Comparison of ENCODE assay signal across 9 cellular contexts in genomic region chr6:44262467-44263356, GRCh38. TPM values are rescaled to one million over a fixed set of nuclear protein-coding genes. Genes with fewer than 3 reads are reported as not detected.
DNase-seq lines count a peak whose midpoint lies in the region; ATAC-seq, FAIRE-seq and TF ChIP-seq lines count a peak whose summit lies in the region.
"Had no signal": no experiment of that assay in that cellular context is flagged by ENCODE, and none has a peak within 500 bp of the region (broad histone marks: within the 10 kb centered on the region; RNA-seq: fewer than 3 reads in every experiment).

No MANE protein-coding gene starts in this region.

- peak overlapping the region; percentile 85; the same call in 1 of the 2 replicates for H3K27ac Mint-ChIP-seq in GM23338

- H3K4me1 ChIP-seq in A549 (peaks cover 27% of the 10 kb centered on the region), GM23338 (ENCODE audit: insufficient read depth) (peaks cover 17% of the 10 kb centered on the region), body of pancreas (peaks cover 40% of the 10 kb centered on the region), mucosa of rectum (ENCODE audit: control insufficient read depth in 2 of 2, insufficient read depth in 2 of 2, low read length in 2 of 2) (peaks cover 28 to 39% of the 10 kb centered on the region in 2 donors)

- intact Hi-C loops in body of pancreas (cut with DNase I): no loop called here

- no peaks in the 10 kb centered on the region for H3K9me2 ChIP-seq in GM23338 (ENCODE audit: insufficient read depth)

- H2AFZ ChIP-seq in GM23338: no peak overlapping the region

- H3F3A ChIP-seq in GM23338 (replicated peaks; ENCODE audit: low read depth): 0 out of 2 replicates have a peak, but pooled peaks cover 8% of the 10 kb centered on the region

- peak overlapping the region; percentile 86 for H3K4me3 Mint-ChIP-seq in GM23338

- WGBS in A549 (ENCODE audit: missing lambda C conversion rate): 57% methylated on average over 7 of the region's 7 CpGs
- WGBS in body of pancreas, 2 donors: 59% methylated on average over 6 to 7 of the region's 7 CpGs

- H3K27ac ChIP-seq in A549 (peak overlapping the region; percentile 81 to 90; a peak in 5 of 6 replicates), GM23338 (ENCODE audit: low read depth) (no peak overlapping the region), body of pancreas (peak overlapping the region in 3 of 4 donors; percentile 83 to 90 (median 87)), mucosa of rectum (ENCODE audit: low read depth in 2 of 2, low read length in 2 of 2) (peak overlapping the region in 1 of 2 donors; percentile 79)

- peaks cover 5% of the 10 kb centered on the region; the same call in 1 of the 2 replicates for H3K27me3 ChIP-seq in GM23338 (ENCODE audit: insufficient read depth)
- H3K27me3 ChIP-seq in body of pancreas: no peaks in the 10 kb centered on the region
- H3K27me3 ChIP-seq in mucosa of rectum (ENCODE audit: control insufficient read depth in 2 of 2, insufficient read depth in 2 of 2, low read length in 2 of 2): no peaks in the 10 kb centered on the region

- ATAC-seq in A549 (no peak), GM23338 (no peak), body of pancreas (no peak), GM21515 (IDR thresholded peaks at IDR 0.05; ENCODE audit: unreplicated experiment) (no peak), GM19023 (IDR thresholded peaks at IDR 0.05; ENCODE audit: unreplicated experiment) (no peak), GM21786 (IDR thresholded peaks at IDR 0.05; ENCODE audit: unreplicated experiment) (no peak)

- H3K9me3 ChIP-seq in A549: no peaks in the 10 kb centered on the region
- H3K9me3 ChIP-seq in body of pancreas: no peaks in the 10 kb centered on the region
- no peaks in the 10 kb centered on the region for H3K9me3 ChIP-seq in mucosa of rectum (ENCODE audit: control insufficient read depth in 2 of 2, low read length in 2 of 2)

- CTCF ChIA-PET in A549 (lab: Yijun Ruan, JAX): interaction anchor here (1.0 to 2.7 kb wide), 6 partner anchors 9 to 166 kb away, joined by 3 to 13 read pairs (median 4); no protein-coding TSS in a partner anchor

- no peak for TF ChIP-seq POLR2A in A549 (IDR thresholded peaks at IDR 0.05; ENCODE audit: low read length)
- TF ChIP-seq POLR2A in body of pancreas (IDR thresholded peaks at IDR 0.05): no peak

- peaks cover 9% of the 10 kb centered on the region; the same call in 1 of the 2 replicates for H3K79me2 ChIP-seq in GM23338 (replicated peaks; ENCODE audit: insufficient read depth)

- H3K4me1 Mint-ChIP-seq in GM23338: peaks cover 40% of the 10 kb centered on the region

- no peak for TF ChIP-seq RAD21 in A549 (conservative IDR thresholded peaks at IDR 0.05 in 1 of 2, IDR thresholded peaks at IDR 0.05 in 1 of 2)

- no peak for TF ChIP-seq CTCF in A549 (IDR thresholded peaks at IDR 0.05)
- TF ChIP-seq CTCF in GM23338 (conservative IDR thresholded peaks at IDR 0.05; ENCODE audit: low read depth in 2 of 2): no peak
- TF ChIP-seq CTCF in body of pancreas (IDR thresholded peaks at IDR 0.05): no peak

- peaks cover 6% of the 10 kb centered on the region; the same call in 1 of the 2 replicates for H4K20me1 ChIP-seq in GM23338 (replicated peaks; ENCODE audit: insufficient read depth)

- POLR2A ChIA-PET in A549 (lab: Yijun Ruan, JAX): interaction anchor here (0.6 kb wide), 1 partner anchor 16 kb away, joined by 3 read pairs; the partner anchor contains the start of gene HSP90AB1

- peaks cover 1% of the 10 kb centered on the region; the same call in 1 of the 3 replicates for H3K9me3 Mint-ChIP-seq in GM23338

- peak overlapping the region; percentile 81 to 88 for H3K9ac ChIP-seq in mucosa of rectum (ENCODE audit: low read depth in 1 of 2, low read length in 2 of 2)

- H3K4me2 ChIP-seq in A549 (peak overlapping the region; percentile 97), GM23338 (peak overlapping the region; percentile 98)

- H3K36me3 Mint-ChIP-seq in GM23338 (ENCODE audit: low read depth): peaks cover 19% of the 10 kb centered on the region

- peaks cover 27% of the 10 kb centered on the region for H3K27me3 Mint-ChIP-seq in GM23338 (ENCODE audit: insufficient read depth, low read depth, poor library complexity)

- H3K36me3 ChIP-seq in GM23338 (ENCODE audit: insufficient read depth) (no peaks in the 10 kb centered on the region), body of pancreas (replicated peaks in 1 of 2; ENCODE audit: insufficient read depth in 1 of 2, low read depth in 2 of 2) (no peaks in the 10 kb centered on the region), mucosa of rectum (ENCODE audit: control insufficient read depth in 2 of 2, insufficient read depth in 2 of 2, low read length in 2 of 2) (peaks cover 7 to 19% of the 10 kb centered on the region in 2 donors)

- no peak for DNase-seq in A549 (ENCODE audit: low read depth in 1 of 2, low spot score in 1 of 2)
- DNase-seq in GM23338 (ENCODE audit: low spot score): no peak
- no peak for DNase-seq in body of pancreas
- DNase-seq in NCI-H146 treated with DMSO at 0.1 percent for 48 hours (lab: John Stamatoyannopoulos, UW; ENCODE audit: unreplicated experiment): no peak

- TF ChIP-seq EP300 in A549 (IDR thresholded peaks at IDR 0.05): no peak

- H3K4me3 ChIP-seq in A549: peak overlapping the region; percentile 81; the same call in 1 of the 3 replicates
- H3K4me3 ChIP-seq in GM23338: peak overlapping the region; percentile 88
- no peak overlapping the region for H3K4me3 ChIP-seq in body of pancreas
- H3K4me3 ChIP-seq in mucosa of rectum (ENCODE audit: low read length in 2 of 2): peak overlapping the region; percentile 80 to 87

- no peak for FAIRE-seq in A549 (lab: Jason Lieb, UNC)
- FAIRE-seq: colon had no signal

TF ChIP-seq in A549, 52 proteins besides CTCF, POLR2A, EP300 and RAD21 (continues in another document):
- TF ChIP-seq SMC3 (IDR thresholded peaks at IDR 0.05): no peak
- TF ChIP-seq TFCP2L1 (CRISPR knock-in tag; IDR thresholded peaks at IDR 0.05): no peak
- TF ChIP-seq CHD4 (IDR thresholded peaks at IDR 0.05; ENCODE audit: borderline replicate concordance): no peak
- TF ChIP-seq CEBPB (IDR thresholded peaks at IDR 0.05): no peak

TF ChIP-seq in GM23338, 12 proteins besides CTCF, POLR2A, EP300 and RAD21 (continues in another document):
- TF ChIP-seq NANOG (IDR thresholded peaks at IDR 0.05; ENCODE audit: borderline replicate concordance): no peak
- no peak for TF ChIP-seq ZNF114 (CRISPR knock-in tag; IDR thresholded peaks at IDR 0.05)
- no peak for TF ChIP-seq ZNF331 (CRISPR knock-in tag; IDR thresholded peaks at IDR 0.05; ENCODE audit: low read depth)
- TF ChIP-seq JUNB (IDR thresholded peaks at IDR 0.05; ENCODE audit: unreplicated experiment): no peak
- TF ChIP-seq POLR2AphosphoS5 (IDR thresholded peaks at IDR 0.05; ENCODE audit: low read depth): no peak

RNA-seq across cellular contexts. Expression of gene NFKBIE, which starts 2.6 kb away (rescaled TPM):
- polyA plus RNA-seq in A549 (2011; rRNA removed) (6.2 and 6.3 TPM in 2 replicates), A549 (2017; fragmentation: RNase III; extraction: RNeasy Plus Mini Kit Qiagen cat#74134 plus additional on column Dnase treatment) (5.6 to 9.1 TPM (median 6.0 TPM) in 3 replicates), GM23338 (2016; fragmentation: Nextera tagmentation; extraction: Ambion mirVana) (12.8 and 14.6 TPM in 2 replicates)
- polyA plus RNA-seq in A549 (2012; cell fraction: cytosol; rRNA removed): 8.2 and 10.8 TPM in 2 replicates
- polyA plus RNA-seq in A549 (2012; cell fraction: nucleus; rRNA removed): 13.6 and 19.5 TPM in 2 replicates
- 2.8 and 4.1 TPM in 2 replicates for polyA minus RNA-seq in A549 (2011; rRNA and poly(A)+ RNA removed)
- 19.8 and 25.9 TPM in 2 replicates for total RNA-seq in GM23338 (2014; rRNA removed; shearing (Covaris generic))
- 10 to 100 TPM; 18.9 to 68.6 TPM for total RNA-seq in body of pancreas

RNA-seq across cellular contexts. Expression of gene SLC35B2, which starts 5.4 kb away (rescaled TPM):
- polyA plus RNA-seq in A549 (2011; rRNA removed) (44.5 and 61.4 TPM in 2 replicates), A549 (2017; fragmentation: RNase III; extraction: RNeasy Plus Mini Kit Qiagen cat#74134 plus additional on column Dnase treatment) (38.7 to 45.6 TPM (median 45.5 TPM) in 3 replicates), GM23338 (2016; fragmentation: Nextera tagmentation; extraction: Ambion mirVana) (14.0 and 14.7 TPM in 2 replicates)
- polyA plus RNA-seq in A549 (2012; cell fraction: cytosol; rRNA removed): 56.6 and 84.2 TPM in 2 replicates
- 60.0 and 63.0 TPM in 2 replicates for polyA plus RNA-seq in A549 (2012; cell fraction: nucleus; rRNA removed)
- polyA minus RNA-seq in A549 (2011; rRNA and poly(A)+ RNA removed): 44.0 and 52.2 TPM in 2 replicates
- 30.5 and 30.9 TPM in 2 replicates for total RNA-seq in GM23338 (2014; rRNA removed; shearing (Covaris generic))
- 10 to 100 TPM; 31.1 to 33.9 TPM for total RNA-seq in body of pancreas

RNA-seq across cellular contexts. Expression of gene TMEM151B, which starts 7.5 kb away (rescaled TPM):
- 0.01 TPM in 1 of 2 replicates, not detected in the other for polyA plus RNA-seq in A549 (2011; rRNA removed)
- polyA plus RNA-seq in A549 (2012; cell fraction: cytosol; rRNA removed): 0.01 TPM in 2 replicates
- 0.02 and 0.04 TPM in 2 replicates for polyA plus RNA-seq in A549 (2012; cell fraction: nucleus; rRNA removed)
- polyA plus RNA-seq in A549 (2017; fragmentation: RNase III; extraction: RNeasy Plus Mini Kit Qiagen cat#74134 plus additional on column Dnase treatment): 0.01 to 0.03 TPM in 2 of 3 replicates, not detected in the other
- not detected in 2 replicates for polyA minus RNA-seq in A549 (2011; rRNA and poly(A)+ RNA removed)
- 11.5 and 14.6 TPM in 2 replicates for total RNA-seq in GM23338 (2014; rRNA removed; shearing (Covaris generic))
- polyA plus RNA-seq in GM23338 (2016; fragmentation: Nextera tagmentation; extraction: Ambion mirVana): 0.91 and 1.5 TPM in 2 replicates
- total RNA-seq in body of pancreas: under 1 TPM; under 0.01 to 0.66 TPM

RNA-seq across cellular contexts. Expression of gene HSP90AB1, which starts 15.8 kb away (rescaled TPM):
- polyA plus RNA-seq in A549 (2011; rRNA removed): 1,080 and 1,155 TPM in 2 replicates
- polyA plus RNA-seq in A549 (2012; cell fraction: cytosol; rRNA removed): 735 and 808 TPM in 2 replicates
- 712 and 1,059 TPM in 2 replicates for polyA plus RNA-seq in A549 (2012; cell fraction: nucleus; rRNA removed)
- 1,076 to 1,211 TPM (median 1,136 TPM) in 3 replicates for polyA plus RNA-seq in A549 (2017; fragmentation: RNase III; extraction: RNeasy Plus Mini Kit Qiagen cat#74134 plus additional on column Dnase treatment)
- polyA minus RNA-seq in A549 (2011; rRNA and poly(A)+ RNA removed): 601 and 692 TPM in 2 replicates
- total RNA-seq in GM23338 (2014; rRNA removed; shearing (Covaris generic)): 2,361 and 2,444 TPM in 2 replicates
- 1,345 and 1,425 TPM in 2 replicates for polyA plus RNA-seq in GM23338 (2016; fragmentation: Nextera tagmentation; extraction: Ambion mirVana)
- total RNA-seq in body of pancreas: 100 to 1,000 TPM; 269 to 441 TPM

RNA-seq across cellular contexts. Expression of gene SLC29A1, which starts 39.3 kb away (rescaled TPM):
- polyA plus RNA-seq in A549 (2011; rRNA removed): 72.3 and 80.0 TPM in 2 replicates
- 112 and 143 TPM in 2 replicates for polyA plus RNA-seq in A549 (2012; cell fraction: cytosol; rRNA removed)
- 227 and 245 TPM in 2 replicates for polyA plus RNA-seq in A549 (2012; cell fraction: nucleus; rRNA removed)
- 45.6 to 49.1 TPM (median 47.1 TPM) in 3 replicates for polyA plus RNA-seq in A549 (2017; fragmentation: RNase III; extraction: RNeasy Plus Mini Kit Qiagen cat#74134 plus additional on column Dnase treatment)
- 114 and 138 TPM in 2 replicates for polyA minus RNA-seq in A549 (2011; rRNA and poly(A)+ RNA removed)
- 149 and 169 TPM in 2 replicates for total RNA-seq in GM23338 (2014; rRNA removed; shearing (Covaris generic))
- 67.6 and 73.1 TPM in 2 replicates for polyA plus RNA-seq in GM23338 (2016; fragmentation: Nextera tagmentation; extraction: Ambion mirVana)
- total RNA-seq in body of pancreas: 10 to 100 TPM; 44.8 to 90.3 TPM

Comparison
In these comparisons a context has a peak if more than half of its experiments do, and no peak if none do; other contexts are left out.
1. H3K4me3 ChIP-seq: peak in A549 (single experiment), GM23338 (single experiment) and mucosa of rectum (2 of 2); none in body of pancreas (0 of 2).